Comparison of ENCODE assay signal across 24 cellular contexts in the genomic region with DNA sequence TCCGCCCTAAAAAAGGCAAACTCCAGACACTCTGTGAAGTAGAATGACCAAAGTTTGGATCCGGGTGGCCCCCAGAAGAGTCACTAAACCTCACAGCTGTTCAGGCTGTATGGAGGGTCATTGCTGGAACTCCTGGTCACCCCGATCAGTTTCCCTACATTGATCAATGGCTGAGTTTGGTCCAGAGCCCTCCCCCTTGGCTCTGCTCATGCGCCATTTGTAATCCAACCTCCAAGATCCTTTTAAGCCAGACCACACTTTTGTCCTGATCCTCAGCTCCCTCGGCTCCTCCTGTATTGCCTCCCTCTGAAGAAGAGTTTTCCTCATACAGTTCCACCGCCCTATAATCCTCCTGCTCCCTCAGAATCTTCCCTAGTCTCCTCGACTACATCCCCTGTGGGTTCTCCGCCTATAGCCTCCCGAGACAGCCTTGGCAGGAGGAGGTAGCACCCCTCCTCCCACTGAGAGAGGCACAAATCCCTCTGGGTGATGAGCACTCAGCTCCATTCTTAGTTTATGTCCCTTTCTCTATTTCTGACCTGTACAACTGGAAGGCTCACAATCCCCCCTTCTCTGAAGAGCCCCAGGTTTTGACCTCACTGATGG. TPM values are rescaled to one million over a fixed set of nuclear protein-coding genes. Genes with fewer than 3 reads are reported as not detected.
A peak's percentile ranks its signal among the peaks of the same experiment; 100 is the strongest.
DNase-seq lines count a peak whose midpoint lies in the region; ATAC-seq, FAIRE-seq and TF ChIP-seq lines count a peak whose summit lies in the region.
"Had no signal": no experiment of that assay in that cellular context is flagged by ENCODE, and none has a peak within 500 bp of the region (broad histone marks: within the 10 kb centered on the region; RNA-seq: fewer than 3 reads in every experiment).

No MANE protein-coding gene starts in this region.

- no peaks in the 10 kb centered on the region for H3K9me2 ChIP-seq in GM23338 (ENCODE audit: insufficient read depth)

- FAIRE-seq in GM12892 (lab: Jason Lieb, UNC) = no peak
- FAIRE-seq: GM12878, H54 had no signal

- H3K36me3 ChIP-seq in GM23338 (ENCODE audit: insufficient read depth) (no peaks in the 10 kb centered on the region), esophagus muscularis mucosa (no peaks in the 10 kb centered on the region)
- H3K36me3 ChIP-seq: BE2C, Peyer's patch, SJSA1 had no signal

- ATAC-seq in GM23338 (no peak), WTC11 (no peak), GM21529 (IDR thresholded peaks at IDR 0.05; ENCODE audit: unreplicated experiment) (no peak)
- ATAC-seq: GM12878 had no signal

- H3K27me3 ChIP-seq in GM23338 (ENCODE audit: insufficient read depth) = no peaks in the 10 kb centered on the region
- H3K27me3 ChIP-seq in esophagus muscularis mucosa = no peaks in the 10 kb centered on the region
- H3K27me3 ChIP-seq: BE2C, Peyer's patch, SJSA1 had no signal

- H3K27ac Mint-ChIP-seq in GM23338 (no peak overlapping the region), WTC11 (no peak overlapping the region), progenitor cell of endocrine pancreas (peak overlapping the region; percentile 23)

- H3K9me3 Mint-ChIP-seq in GM23338 = no peaks in the 10 kb centered on the region; the same call in 2 of the 3 replicates
- no peaks in the 10 kb centered on the region for H3K9me3 Mint-ChIP-seq in WTC11
- no peaks in the 10 kb centered on the region for H3K9me3 Mint-ChIP-seq in progenitor cell of endocrine pancreas (ENCODE audit: low read depth)
- H3K9me3 Mint-ChIP-seq: IgD-negative memory B cell had no signal

- H3F3A ChIP-seq in GM23338 (replicated peaks; ENCODE audit: low read depth) = no peaks in the 10 kb centered on the region

- H3K27ac ChIP-seq in GM23338 (ENCODE audit: low read depth) (no peak overlapping the region), esophagus muscularis mucosa (replicated peaks in 1 of 4) (no peak overlapping the region)
- H3K27ac ChIP-seq: Peyer's patch, SJSA1 had no signal

- TF ChIP-seq POLR2A in esophagus muscularis mucosa (IDR thresholded peaks at IDR 0.05; ENCODE audit: low read depth) (no peak), GM12892 (IDR thresholded peaks at IDR 0.05; ENCODE audit: low read depth, low read length) (no peak)

- no peaks in the 10 kb centered on the region for H3K9me3 ChIP-seq in esophagus muscularis mucosa
- H3K9me3 ChIP-seq: BE2C, Caco-2, Peyer's patch, SJSA1 had no signal

- intact Hi-C loops in esophagus muscularis mucosa (cut with DNase I) = no loop called here

- 79% methylated on average over 8 of the region's 9 CpGs for WGBS in esophagus muscularis mucosa

- H3K4me3 ChIP-seq in GM23338 (no peak overlapping the region), esophagus muscularis mucosa (no peak overlapping the region)
- H3K4me3 ChIP-seq: GM12878, Peyer's patch, SJSA1 had no signal

- TF ChIP-seq EP300 in esophagus muscularis mucosa (IDR thresholded peaks at IDR 0.05) = no peak

- H3K4me1 Mint-ChIP-seq in GM23338 (peaks cover 10% of the 10 kb centered on the region), WTC11 (peaks cover 14% of the 10 kb centered on the region), progenitor cell of endocrine pancreas (ENCODE audit: low read depth) (peaks cover 13% of the 10 kb centered on the region)

- H3K4me3 Mint-ChIP-seq in GM23338 (no peak overlapping the region), WTC11 (no peak overlapping the region), progenitor cell of endocrine pancreas (ENCODE audit: low read depth) (no peak overlapping the region)
- H3K4me3 Mint-ChIP-seq: CD4-positive, CD25-positive, alpha-beta regulatory T cell had no signal

- no peaks in the 10 kb centered on the region; the same call in 1 of the 2 replicates for H3K4me1 ChIP-seq in GM23338 (ENCODE audit: insufficient read depth)
- H3K4me1 ChIP-seq in esophagus muscularis mucosa = no peaks in the 10 kb centered on the region
- H3K4me1 ChIP-seq: BE2C, Caco-2, Peyer's patch, SJSA1 had no signal

- H3K4me2 ChIP-seq in GM23338 = no peak overlapping the region

- no peaks in the 10 kb centered on the region; the same call in 2 of the 3 replicates for H3K36me3 Mint-ChIP-seq in GM23338 (ENCODE audit: low read depth)
- no peaks in the 10 kb centered on the region for H3K36me3 Mint-ChIP-seq in WTC11
- H3K36me3 Mint-ChIP-seq in progenitor cell of endocrine pancreas (ENCODE audit: insufficient read depth) = no peaks in the 10 kb centered on the region
- H3K36me3 Mint-ChIP-seq: CD4-positive, CD25-positive, alpha-beta regulatory T cell; IgD-negative memory B cell had no signal

- POLR2A ChIA-PET in WTC11 (lab: Charles Lee) = no interaction called here

- H2AFZ ChIP-seq in GM23338 = peak overlapping the region; percentile 74

- no peaks in the 10 kb centered on the region for H3K79me2 ChIP-seq in GM23338 (replicated peaks; ENCODE audit: insufficient read depth)

- no peak for DNase-seq in GM23338 (ENCODE audit: low spot score)
- no peak for DNase-seq in WTC11 (ENCODE audit: low spot score)
- peak; percentile 87 for DNase-seq in esophagus muscularis mucosa (ENCODE audit: extremely low spot score)
- no peak for DNase-seq in progenitor cell of endocrine pancreas (ENCODE audit: low spot score, unreplicated experiment)
- DNase-seq in GM12892 (ENCODE audit: insufficient read length) = no peak
- no peak for DNase-seq in GM19240 (ENCODE audit: insufficient read length, low spot score)
- DNase-seq: BE2C; Caco-2; CD4-positive, CD25-positive, alpha-beta regulatory T cell; DMS 273 treated with DMSO at 0.1 percent for 48 hours; DND-41; Karpas-422; MV-4-11; NCI-H1694 treated with DMSO at 0.1 percent for 48 hours; NCI-H2081 treated with DMSO at 0.1 percent for 48 hours; NCI-H2171 treated with DMSO at 0.1 percent for 48 hours; NCI-H524 treated with DMSO at 0.1 percent for 48 hours; NCI-H82; Peyer's patch had no signal

- no peaks in the 10 kb centered on the region for H4K20me1 ChIP-seq in GM23338 (replicated peaks; ENCODE audit: insufficient read depth)

- CTCF ChIA-PET in WTC11 (lab: Charles Lee) = interaction anchor here (1.3 kb wide), 1 partner anchor 61 kb away, joined by 3 read pairs; a partner anchor contains a TSS

- TF ChIP-seq CTCF in GM23338 (conservative IDR thresholded peaks at IDR 0.05; ENCODE audit: low read depth in 2 of 2) = no peak
- no peak for TF ChIP-seq CTCF in WTC11 (IDR thresholded peaks at IDR 0.05)
- no peak for TF ChIP-seq CTCF in esophagus muscularis mucosa (IDR thresholded peaks at IDR 0.05)
- TF ChIP-seq CTCF in progenitor cell of endocrine pancreas (IDR thresholded peaks at IDR 0.05; ENCODE audit: unreplicated experiment) = no peak

- H3K27me3 Mint-ChIP-seq in GM23338 (ENCODE audit: insufficient read depth, low read depth, poor library complexity) (peaks cover 3% of the 10 kb centered on the region), WTC11 (ENCODE audit: low read depth) (no peaks in the 10 kb centered on the region), progenitor cell of endocrine pancreas (peaks cover 9% of the 10 kb centered on the region)
- H3K27me3 Mint-ChIP-seq: IgD-negative memory B cell had no signal

TF ChIP-seq in GM23338, 12 proteins besides CTCF, POLR2A, EP300 and RAD21 (continues in another document):
- TF ChIP-seq EZH2 (IDR thresholded peaks at IDR 0.05; ENCODE audit: low read depth, unreplicated experiment) (no peak), JUNB (IDR thresholded peaks at IDR 0.05; ENCODE audit: unreplicated experiment) (no peak), ZNF331 (CRISPR knock-in tag; IDR thresholded peaks at IDR 0.05; ENCODE audit: low read depth) (no peak)

TF ChIP-seq in WTC11, 78 proteins besides CTCF, POLR2A, EP300 and RAD21:
- TF ChIP-seq CREM (CRISPR knock-in tag; IDR thresholded peaks at IDR 0.05) = no peak
- TF ChIP-seq, protein P1, sequence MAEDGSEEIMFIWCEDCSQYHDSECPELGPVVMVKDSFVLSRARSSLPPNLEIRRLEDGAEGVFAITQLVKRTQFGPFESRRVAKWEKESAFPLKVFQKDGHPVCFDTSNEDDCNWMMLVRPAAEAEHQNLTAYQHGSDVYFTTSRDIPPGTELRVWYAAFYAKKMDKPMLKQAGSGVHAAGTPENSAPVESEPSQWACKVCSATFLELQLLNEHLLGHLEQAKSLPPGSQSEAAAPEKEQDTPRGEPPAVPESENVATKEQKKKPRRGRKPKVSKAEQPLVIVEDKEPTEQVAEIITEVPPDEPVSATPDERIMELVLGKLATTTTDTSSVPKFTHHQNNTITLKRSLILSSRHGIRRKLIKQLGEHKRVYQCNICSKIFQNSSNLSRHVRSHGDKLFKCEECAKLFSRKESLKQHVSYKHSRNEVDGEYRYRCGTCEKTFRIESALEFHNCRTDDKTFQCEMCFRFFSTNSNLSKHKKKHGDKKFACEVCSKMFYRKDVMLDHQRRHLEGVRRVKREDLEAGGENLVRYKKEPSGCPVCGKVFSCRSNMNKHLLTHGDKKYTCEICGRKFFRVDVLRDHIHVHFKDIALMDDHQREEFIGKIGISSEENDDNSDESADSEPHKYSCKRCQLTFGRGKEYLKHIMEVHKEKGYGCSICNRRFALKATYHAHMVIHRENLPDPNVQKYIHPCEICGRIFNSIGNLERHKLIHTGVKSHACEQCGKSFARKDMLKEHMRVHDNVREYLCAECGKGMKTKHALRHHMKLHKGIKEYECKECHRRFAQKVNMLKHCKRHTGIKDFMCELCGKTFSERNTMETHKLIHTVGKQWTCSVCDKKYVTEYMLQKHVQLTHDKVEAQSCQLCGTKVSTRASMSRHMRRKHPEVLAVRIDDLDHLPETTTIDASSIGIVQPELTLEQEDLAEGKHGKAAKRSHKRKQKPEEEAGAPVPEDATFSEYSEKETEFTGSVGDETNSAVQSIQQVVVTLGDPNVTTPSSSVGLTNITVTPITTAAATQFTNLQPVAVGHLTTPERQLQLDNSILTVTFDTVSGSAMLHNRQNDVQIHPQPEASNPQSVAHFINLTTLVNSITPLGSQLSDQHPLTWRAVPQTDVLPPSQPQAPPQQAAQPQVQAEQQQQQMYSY (CRISPR knock-in tag; IDR thresholded peaks at IDR 0.05) = peak; percentile 66; the same call in 1 of the 2 replicates

RNA-seq across cellular contexts. Expression of a gene that starts 42.2 kb away (rescaled TPM):
- 21.3 and 22.4 TPM in 2 replicates for total RNA-seq in GM23338 (2014; rRNA removed; shearing (Covaris generic))
- 6.5 and 7.7 TPM in 2 replicates for polyA plus RNA-seq in GM23338 (2016; fragmentation: Nextera tagmentation; extraction: Ambion mirVana)
- 12.6 to 13.5 TPM (median 12.7 TPM) in 3 replicates for total RNA-seq in WTC11 (2021)
- 10 to 100 TPM; 15.3 to 20.8 (median 16.9) TPM for total RNA-seq in esophagus muscularis mucosa
- 17.8 and 18.8 TPM in 2 replicates for total RNA-seq in progenitor cell of endocrine pancreas
- 12.0 TPM for polyA plus RNA-seq in GM12892 (2012; ENCODE audit: missing spikeins)

RNA-seq across cellular contexts. Expression of a gene that starts 51.8 kb away (rescaled TPM):
- 681 and 902 TPM in 2 replicates for total RNA-seq in GM23338 (2014; rRNA removed; shearing (Covaris generic))
- 2,092 and 2,216 TPM in 2 replicates for polyA plus RNA-seq in GM23338 (2016; fragmentation: Nextera tagmentation; extraction: Ambion mirVana)
- total RNA-seq in WTC11 (2021) (1,801 to 1,893 TPM (median 1,886 TPM) in 3 replicates), esophagus muscularis mucosa (1,000 to 10,000 TPM; 1,560 to 1,805 (median 1,727) TPM), progenitor cell of endocrine pancreas (1,063 and 1,124 TPM in 2 replicates)
- 4,422 TPM for polyA plus RNA-seq in GM12892 (2012; ENCODE audit: missing spikeins)
